ENCODE assay signal across 24 cellular contexts in genomic region chr14:92493024-92493423, GRCh38. TPM values are rescaled to one million over a fixed set of nuclear protein-coding genes. Genes with fewer than 3 reads are reported as not detected.
DNase-seq lines count a peak whose midpoint lies in the region; ATAC-seq and TF ChIP-seq lines count a peak whose summit lies in the region.
"Had no signal": no experiment of that assay in that cellular context is flagged by ENCODE, and none has a peak within 500 bp of the region (broad histone marks: within the 10 kb centered on the region; RNA-seq: fewer than 3 reads in every experiment).

No MANE protein-coding gene starts in this region.

- peaks cover 44% of the 10 kb centered on the region for H3K36me3 Mint-ChIP-seq in dendritic cell treated with granulocyte-macrophage colony-stimulating factor and Interleukin-4, amounts not matched to agents 40 ng/mL and 50 ng/mL, for 4 days (ENCODE audit: low read depth)
- H3K36me3 Mint-ChIP-seq in neural progenitor cell = no peaks in the 10 kb centered on the region
- H3K36me3 Mint-ChIP-seq: CD8-positive, alpha-beta memory T cell had no signal

- H3K4me1 ChIP-seq in neutrophil (ENCODE audit: control insufficient read depth in 1 of 2, insufficient read depth in 1 of 2, low read depth in 1 of 2, low read length in 1 of 2) (peaks cover 88 to 89% of the 10 kb centered on the region in 2 experiments), psoas muscle (no peaks in the 10 kb centered on the region), neural progenitor cell (peaks cover 7% of the 10 kb centered on the region)
- H3K4me1 ChIP-seq: SJSA1 had no signal

- H3K4me3 ChIP-seq in NB4 (ENCODE audit: low read depth, low read length) (no peak overlapping the region), neutrophil (ENCODE audit: low read depth in 1 of 2, low read length in 1 of 2) (no peak overlapping the region), psoas muscle (no peak overlapping the region), neural progenitor cell (no peak overlapping the region)
- H3K4me3 ChIP-seq: PC-9, SJSA1 had no signal

- TF ChIP-seq CTCF in NB4 (IDR thresholded peaks at IDR 0.05; ENCODE audit: low read depth, low read length) (no peak), neutrophil (IDR thresholded peaks at IDR 0.05) (no peak), psoas muscle (IDR thresholded peaks at IDR 0.05) (no peak), neural progenitor cell (IDR thresholded peaks at IDR 0.05) (no peak)

- H3K27me3 ChIP-seq in neutrophil = no peaks in the 10 kb centered on the region
- peaks cover 0 to 2% (median 0%) of the 10 kb centered on the region in 3 donors for H3K27me3 ChIP-seq in psoas muscle (ENCODE audit: insufficient read depth in 3 of 3, low read length in 2 of 3)
- no peaks in the 10 kb centered on the region for H3K27me3 ChIP-seq in neural progenitor cell
- H3K27me3 ChIP-seq: SJSA1 had no signal

- 93 to 100% (median 94%) methylated on average over 10 of the region's 10 CpGs for WGBS in psoas muscle, 3 donors

- no peaks in the 10 kb centered on the region for H3K27me3 Mint-ChIP-seq in dendritic cell treated with granulocyte-macrophage colony-stimulating factor and Interleukin-4, amounts not matched to agents 40 ng/mL and 50 ng/mL, for 4 days
- peaks cover 14% of the 10 kb centered on the region for H3K27me3 Mint-ChIP-seq in neural progenitor cell (ENCODE audit: insufficient read depth, low read depth)

- ATAC-seq in psoas muscle = no peak

- no peaks in the 10 kb centered on the region for H3K36me3 ChIP-seq in neutrophil
- H3K36me3 ChIP-seq in psoas muscle (ENCODE audit: insufficient read depth in 1 of 2, low read depth in 1 of 2) = no peaks in the 10 kb centered on the region
- H3K36me3 ChIP-seq in neural progenitor cell = no peaks in the 10 kb centered on the region
- H3K36me3 ChIP-seq: SJSA1 had no signal

- no peaks in the 10 kb centered on the region for H3K79me2 ChIP-seq in neural progenitor cell (ENCODE audit: low read depth)

- H3K9me3 ChIP-seq in neutrophil (no peaks in the 10 kb centered on the region), psoas muscle (no peaks in the 10 kb centered on the region), neural progenitor cell (ENCODE audit: low read depth) (no peaks in the 10 kb centered on the region)
- H3K9me3 ChIP-seq: SJSA1 had no signal

- no peak overlapping the region for H2AFZ ChIP-seq in neural progenitor cell (replicated peaks)
- H2AFZ ChIP-seq: PC-9 had no signal

- H3K4me1 Mint-ChIP-seq in dendritic cell treated with granulocyte-macrophage colony-stimulating factor and Interleukin-4, amounts not matched to agents 40 ng/mL and 50 ng/mL, for 4 days (ENCODE audit: low read depth) = peaks cover 89% of the 10 kb centered on the region
- H3K4me1 Mint-ChIP-seq in neural progenitor cell = peaks cover 20% of the 10 kb centered on the region
- H3K4me1 Mint-ChIP-seq: CD8-positive, alpha-beta memory T cell had no signal

- TF ChIP-seq POLR2A in NB4 (IDR thresholded peaks at IDR 0.05; ENCODE audit: extremely low read depth, insufficient read length) = no peak

- peak overlapping the region; percentile 93 for H3K27ac Mint-ChIP-seq in dendritic cell treated with granulocyte-macrophage colony-stimulating factor and Interleukin-4, amounts not matched to agents 40 ng/mL and 50 ng/mL, for 4 days
- no peak overlapping the region for H3K27ac Mint-ChIP-seq in neural progenitor cell

- H3K4me2 ChIP-seq in neural progenitor cell = no peak overlapping the region
- H3K4me2 ChIP-seq: PC-9 had no signal

- intact Hi-C loops in dendritic cell treated with granulocyte-macrophage colony-stimulating factor and Interleukin-4, amounts not matched to agents 40 ng/mL and 50 ng/mL, for 4 days (cut with micrococcal nuclease) = no loop called here
- intact Hi-C loops in psoas muscle (cut with DNase I) = no loop called here

- no peaks in the 10 kb centered on the region for H3K9me3 Mint-ChIP-seq in dendritic cell treated with granulocyte-macrophage colony-stimulating factor and Interleukin-4, amounts not matched to agents 40 ng/mL and 50 ng/mL, for 4 days
- H3K9me3 Mint-ChIP-seq in neural progenitor cell = no peaks in the 10 kb centered on the region
- H3K9me3 Mint-ChIP-seq: CD8-positive, alpha-beta memory T cell had no signal

- H4K20me1 ChIP-seq in neural progenitor cell (ENCODE audit: low read depth) = no peaks in the 10 kb centered on the region

- H3K27ac ChIP-seq in neutrophil (peak overlapping the region; percentile 86), psoas muscle (no peak overlapping the region), neural progenitor cell (no peak overlapping the region)
- H3K27ac ChIP-seq: C4-2B, HL-60, PC-9, SJSA1 had no signal

- H3K4me3 Mint-ChIP-seq in dendritic cell treated with granulocyte-macrophage colony-stimulating factor and Interleukin-4, amounts not matched to agents 40 ng/mL and 50 ng/mL, for 4 days = no peak overlapping the region
- H3K4me3 Mint-ChIP-seq in neural progenitor cell = no peak overlapping the region
- H3K4me3 Mint-ChIP-seq: CD8-positive, alpha-beta memory T cell had no signal

- peak; percentile 35 for DNase-seq in NB4 (ENCODE audit: low read depth)
- DNase-seq in psoas muscle = no peak
- no peak for DNase-seq in neural progenitor cell (ENCODE audit: low spot score)
- DNase-seq in OCI-M2 (lab: John Stamatoyannopoulos, UW; ENCODE audit: unreplicated experiment) = no peak
- no peak for DNase-seq in NCI-H1694 treated with DMSO at 0.1 percent for 48 hours (lab: John Stamatoyannopoulos, UW)
- DNase-seq: CD8-positive, alpha-beta memory T cell; DMS 273 treated with DMSO at 0.1 percent for 48 hours; DMS79; GF-D8; Karpas-422; NCI-H1105; NCI-H1436 treated with DMSO at 0.1 percent for 48 hours; NCI-H2029; NCI-H446; NCI-H524 treated with DMSO at 0.1 percent for 48 hours; NCI-H82; NK-92 treated with Interleukin-12 subunit alpha and Interleukin-12 subunit beta, amount 100 ng/mL, for 24 hours; PC-9; Right ventricle myocardium superior had no signal

- H3F3A ChIP-seq in neural progenitor cell (ENCODE audit: low read depth) = no peaks in the 10 kb centered on the region

- no peak overlapping the region for H3K9ac ChIP-seq in neural progenitor cell

RNA-seq across cellular contexts. Expression of gene RIN3, which starts 20.6 kb away (rescaled TPM):
- total RNA-seq in psoas muscle (1 to 10 TPM; 3.8 to 8.7 (median 5.1) TPM), neural progenitor cell (ENCODE audit: low replicate concordance) (0.09 and 0.22 TPM in 2 replicates)
- polyA plus RNA-seq in psoas muscle = 1 to 10 TPM; 1.2 to 2.9 (median 1.5) TPM
